In genomic region chr16:58732545-58733247, GRCh38 we compare ENCODE assay signal across 8 cellular contexts. TPM values are rescaled to one million over a fixed set of nuclear protein-coding genes. Genes with fewer than 3 reads are reported as not detected.
A peak's percentile ranks its signal among the peaks of the same experiment; 100 is the strongest.
DNase-seq lines count a peak whose midpoint lies in the region; ATAC-seq and TF ChIP-seq lines count a peak whose summit lies in the region.

No MANE protein-coding gene starts in this region.

- H3K4me1 ChIP-seq in gastroesophageal sphincter (peaks cover 2 to 70% (median 5%) of the 10 kb centered on the region in 3 donors), skeletal muscle tissue (ENCODE audit: control insufficient read depth in 3 of 3, insufficient read depth in 3 of 3, low read length in 3 of 3) (peaks cover 15 to 48% (median 35%) of the 10 kb centered on the region in 3 donors)

- H3K27ac ChIP-seq in 22Rv1: peak overlapping the region; percentile 64
- peak overlapping the region; percentile 71 for H3K27ac ChIP-seq in VCaP
- peak overlapping the region; percentile 31 to 89 (median 86) for H3K27ac ChIP-seq in gastroesophageal sphincter
- H3K27ac ChIP-seq in skeletal muscle tissue (ENCODE audit: low read depth, low read length): peak overlapping the region; percentile 78

- DNase-seq in activated effector memory CD4-positive, alpha-beta T cell treated with Interleukin-2 at 50 U/mL for 16 hours: no peak
- DNase-seq in SKM-1 treated with dmso at 0.1 percent for 144 hours (lab: John Stamatoyannopoulos, UW; ENCODE audit: unreplicated experiment): no peak

- TF ChIP-seq EP300 in gastroesophageal sphincter (IDR thresholded peaks at IDR 0.05): no peak

- 20 to 41% methylated on average over 7 to 9 of the region's 9 CpGs for WGBS in gastroesophageal sphincter (ENCODE audit: low coverage in 1 of 2), 2 donors

- TF ChIP-seq CTCF in 22Rv1 (IDR thresholded peaks at IDR 0.05): no peak
- TF ChIP-seq CTCF in VCaP (conservative IDR thresholded peaks at IDR 0.05): no peak
- no peak for TF ChIP-seq CTCF in gastroesophageal sphincter (IDR thresholded peaks at IDR 0.05)

- H3K36me3 ChIP-seq in gastroesophageal sphincter (no peaks in the 10 kb centered on the region), skeletal muscle tissue (ENCODE audit: control insufficient read depth in 3 of 3, insufficient read depth in 3 of 3, low read length in 3 of 3) (no peaks in the 10 kb centered on the region)

- H3K9me3 ChIP-seq in gastroesophageal sphincter: no peaks in the 10 kb centered on the region
- no peaks in the 10 kb centered on the region for H3K9me3 ChIP-seq in skeletal muscle tissue (ENCODE audit: control insufficient read depth in 3 of 3, low read length in 3 of 3)

- peak overlapping the region; percentile 83 to 94 (median 84) for H3K9ac ChIP-seq in skeletal muscle tissue (ENCODE audit: low read depth in 1 of 3, low read length in 3 of 3)

- peak; percentile 50 for ATAC-seq in GM18502 (IDR thresholded peaks at IDR 0.05; ENCODE audit: poor library complexity, unreplicated experiment)
- ATAC-seq in HG03066 (IDR thresholded peaks at IDR 0.05; ENCODE audit: low read depth, unreplicated experiment): peak; percentile 33
- no peak for ATAC-seq in gastroesophageal sphincter

- H3K27me3 ChIP-seq in gastroesophageal sphincter (no peaks in the 10 kb centered on the region), skeletal muscle tissue (ENCODE audit: control insufficient read depth in 3 of 3, insufficient read depth in 3 of 3, low read length in 3 of 3) (no peaks in the 10 kb centered on the region)

- peak overlapping the region; percentile 50 to 88 for H3K4me3 ChIP-seq in gastroesophageal sphincter
- peak overlapping the region; percentile 88 to 98 (median 94) for H3K4me3 ChIP-seq in skeletal muscle tissue (ENCODE audit: low read length in 3 of 3)

- TF ChIP-seq POLR2A in gastroesophageal sphincter (IDR thresholded peaks at IDR 0.05): no peak

RNA-seq across cellular contexts. Expression of gene GOT2, which starts 1.4 kb away (rescaled TPM):
- total RNA-seq in gastroesophageal sphincter (100 to 1,000 TPM in 2 of 4 donors, 10 to 100 TPM in 2; 37.3 to 134 (median 103) TPM), skeletal muscle tissue (33.4 TPM)

RNA-seq across cellular contexts. Expression of gene SLC38A7, which starts 48.1 kb away (rescaled TPM):
- 10 to 100 TPM; 10.7 to 20.7 (median 14.7) TPM for total RNA-seq in gastroesophageal sphincter
- total RNA-seq in skeletal muscle tissue: 9.4 TPM
